8 cellular contexts compared by ENCODE assay signal in the genomic region with DNA sequence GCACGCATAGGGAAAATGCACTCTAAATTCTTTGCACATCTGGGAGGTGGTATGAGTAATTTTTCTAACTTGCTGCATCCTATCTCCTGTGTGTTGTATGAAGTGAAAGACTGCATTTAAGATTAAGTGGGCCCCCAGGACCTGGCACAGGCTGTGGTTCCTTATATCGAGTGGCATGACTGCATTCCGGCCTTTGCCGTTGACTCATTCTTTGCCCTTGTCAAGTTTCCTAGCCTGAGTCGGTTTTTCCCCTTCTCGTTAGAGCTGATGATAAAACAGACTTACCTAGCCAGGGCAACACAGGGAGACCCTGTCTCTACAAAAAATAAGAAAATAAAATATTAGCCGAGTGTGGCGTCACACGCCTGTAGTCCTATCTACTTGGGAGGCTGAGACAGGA. TPM values are rescaled to one million over a fixed set of nuclear protein-coding genes. Genes with fewer than 3 reads are reported as not detected.
DNase-seq lines count a peak whose midpoint lies in the region; ATAC-seq and TF ChIP-seq lines count a peak whose summit lies in the region.
"Not testable (repeated sequence)": the region's sequence is repeated elsewhere in the genome, so short reads cannot be mapped to it uniquely, and the experiment has no call there.

No MANE protein-coding gene starts in this region.

- DNase-seq in NCI-H2196 (lab: John Stamatoyannopoulos, UW; ENCODE audit: unreplicated experiment) (peak; percentile 64), dermis blood vessel endothelial cell (peak; percentile 31), upper lobe of right lung (peak; percentile 74)
- peak; percentile 6 to 28 for DNase-seq in activated CD4-positive, alpha-beta T cell treated with anti-CD3 and anti-CD28 coated beads for 24 hours (ENCODE audit: low read depth in 2 of 2)
- DNase-seq in activated naive CD4-positive, alpha-beta T cell treated with anti-CD3 and anti-CD28 coated beads for 36 hours, result peak; percentile 73
- not testable (repeated sequence) for DNase-seq in memory B cell (ENCODE audit: low spot score in 2 of 2)
- DNase-seq in stimulated activated CD4-positive, alpha-beta T cell treated with anti-CD3 and anti-CD28 coated beads, Interleukin-2, amount 100 ng/mL, for 4 hours (ENCODE audit: low read depth), result peak; percentile 13

- H3K9me3 Mint-ChIP-seq in activated naive CD4-positive, alpha-beta T cell treated with anti-CD3 and anti-CD28 coated beads for 36 hours; memory B cell: not testable (repeated sequence)

- not testable (repeated sequence) for H3K9me3 ChIP-seq in upper lobe of right lung

- H3K4me3 ChIP-seq in upper lobe of right lung, result peak overlapping the region; percentile 48

- ATAC-seq in GM18499 (IDR thresholded peaks at IDR 0.05; ENCODE audit: insufficient read depth, unreplicated experiment) (peak; percentile 78), memory B cell (ENCODE audit: low read depth) (peak; percentile 21), upper lobe of right lung (peak; percentile 87)

- intact Hi-C loops in activated naive CD4-positive, alpha-beta T cell treated with anti-CD3 and anti-CD28 coated beads for 36 hours (cut with micrococcal nuclease), result loop anchor here (1.0 kb wide), 1 partner anchor 39 kb away; no protein-coding TSS in a partner anchor
- intact Hi-C loops in upper lobe of right lung (cut with DNase I), result not testable (repeated sequence)

- H3K4me3 Mint-ChIP-seq in activated naive CD4-positive, alpha-beta T cell treated with anti-CD3 and anti-CD28 coated beads for 36 hours, result not testable (repeated sequence)
- H3K4me3 Mint-ChIP-seq in memory B cell, result peak overlapping the region; percentile 52

- not testable (repeated sequence) for H3K27me3 ChIP-seq in upper lobe of right lung

- peaks cover 17% of the 10 kb centered on the region for H3K4me1 Mint-ChIP-seq in activated naive CD4-positive, alpha-beta T cell treated with anti-CD3 and anti-CD28 coated beads for 36 hours (ENCODE audit: low read depth)
- not testable (repeated sequence) for H3K4me1 Mint-ChIP-seq in memory B cell

- not testable (repeated sequence) for H3K36me3 ChIP-seq in upper lobe of right lung

- CTCF ChIA-PET in activated naive CD4-positive, alpha-beta T cell treated with anti-CD3 and anti-CD28 coated beads for 36 hours (lab: Charles Lee), result interaction anchor here (0.6 kb wide), 1 partner anchor 88 kb away, joined by 3 read pairs; no protein-coding TSS in a partner anchor

- H3K4me1 ChIP-seq in upper lobe of right lung, result not testable (repeated sequence)

- H3K27ac ChIP-seq in upper lobe of right lung, result peak overlapping the region; percentile 66

- H3K36me3 Mint-ChIP-seq in activated naive CD4-positive, alpha-beta T cell treated with anti-CD3 and anti-CD28 coated beads for 36 hours (ENCODE audit: low read depth); memory B cell: not testable (repeated sequence)

- not testable (repeated sequence) for TF ChIP-seq CTCF in upper lobe of right lung (IDR thresholded peaks at IDR 0.05)

- H3K27ac Mint-ChIP-seq in activated naive CD4-positive, alpha-beta T cell treated with anti-CD3 and anti-CD28 coated beads for 36 hours; memory B cell: not testable (repeated sequence)

- H3K27me3 Mint-ChIP-seq in activated naive CD4-positive, alpha-beta T cell treated with anti-CD3 and anti-CD28 coated beads for 36 hours (ENCODE audit: low read depth); memory B cell: not testable (repeated sequence)

RNA-seq across cellular contexts. Expression of a gene that starts 37.4 kb away (rescaled TPM):
- total RNA-seq in activated naive CD4-positive, alpha-beta T cell treated with anti-CD3 and anti-CD28 coated beads for 36 hours, result 10 to 100 TPM; 23.7 to 24.1 TPM
- total RNA-seq in dermis blood vessel endothelial cell (136 and 195 TPM in 2 replicates), upper lobe of right lung (48.4 TPM)

Comparison
In these comparisons a context has a peak if more than half of its experiments do, and no peak if none do; other contexts are left out.
1. ATAC-seq: peak in every context shown above with its lines; median percentile 87 in upper lobe of right lung; 78 in GM18499; 21 in memory B cell.